In the genomic region with DNA sequence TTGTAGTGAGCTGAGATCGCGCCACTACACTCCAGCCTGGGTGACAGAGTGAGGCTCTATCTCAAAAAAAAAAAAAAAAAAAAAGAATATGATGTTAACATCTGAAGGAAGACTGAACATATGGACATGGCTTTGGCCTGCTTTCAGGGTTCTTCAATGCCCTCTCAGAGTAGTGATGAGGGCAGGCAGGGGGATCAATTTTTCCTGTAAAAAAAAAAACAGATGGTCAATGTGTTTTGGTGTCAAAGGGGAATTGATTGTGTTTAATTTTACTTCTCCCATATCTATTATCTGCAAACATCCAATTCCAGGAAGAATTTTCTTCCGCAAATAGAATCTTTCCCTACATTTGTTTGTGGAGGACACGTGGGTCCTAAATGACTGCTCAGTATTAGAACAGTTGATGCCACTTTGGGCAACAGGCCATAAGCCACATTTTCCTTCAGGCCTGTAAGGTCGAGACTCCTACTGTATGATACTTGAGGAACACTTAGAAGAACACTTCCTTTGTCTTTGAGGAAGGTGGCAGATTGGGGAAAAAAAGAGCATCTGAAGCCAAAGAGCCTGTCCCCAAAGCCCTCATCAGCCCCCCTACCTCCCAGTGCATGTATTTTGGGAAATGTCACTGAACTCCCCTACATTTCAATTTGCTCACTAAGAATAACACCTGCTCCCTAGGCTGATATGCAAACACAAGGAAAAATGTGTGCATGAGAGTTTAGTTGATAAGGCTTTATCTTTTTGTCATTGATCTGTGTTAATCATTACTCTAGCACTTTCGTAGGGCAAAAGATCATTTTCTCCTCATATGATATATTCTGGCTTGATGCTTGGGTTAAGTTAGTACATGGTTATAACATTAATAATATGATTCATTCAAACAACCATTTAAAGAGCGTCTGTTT, we compare ENCODE assay signal across 19 cellular contexts. TPM values are rescaled to one million over a fixed set of nuclear protein-coding genes. Genes with fewer than 3 reads are reported as not detected.
A peak's percentile ranks its signal among the peaks of the same experiment; 100 is the strongest.
DNase-seq lines count a peak whose midpoint lies in the region; ATAC-seq and TF ChIP-seq lines count a peak whose summit lies in the region.
"Had no signal": no experiment of that assay in that cellular context is flagged by ENCODE, and none has a peak within 500 bp of the region (broad histone marks: within the 10 kb centered on the region; RNA-seq: fewer than 3 reads in every experiment).

No MANE protein-coding gene starts in this region.

- 31% methylated on average over 7 of the region's 7 CpGs for WGBS in right lobe of liver (ENCODE audit: insufficient coverage, low coverage, low lambda C conversion rate, missing lambda C conversion rate)

- no peak for TF ChIP-seq POLR2A in right lobe of liver (IDR thresholded peaks at IDR 0.05)

- peaks cover 16 to 22% of the 10 kb centered on the region in 2 donors for H3K36me3 ChIP-seq in duodenal mucosa (ENCODE audit: control insufficient read depth in 1 of 2, insufficient read depth in 2 of 2, low read length in 2 of 2)
- no peaks in the 10 kb centered on the region for H3K36me3 ChIP-seq in right lobe of liver
- H3K36me3 ChIP-seq: SJSA1 had no signal

- no peak overlapping the region for H3K27ac ChIP-seq in duodenal mucosa (ENCODE audit: low read depth, low read length)
- H3K27ac ChIP-seq in right lobe of liver: peak overlapping the region; percentile 45 to 55 (median 45)
- H3K27ac ChIP-seq: 22Rv1, GM23248, SJSA1 had no signal

- H3K9me3 ChIP-seq in duodenal mucosa (ENCODE audit: control insufficient read depth in 1 of 2, low read length in 2 of 2): no peaks in the 10 kb centered on the region
- no peaks in the 10 kb centered on the region for H3K9me3 ChIP-seq in right lobe of liver
- H3K9me3 ChIP-seq: Peyer's patch, SJSA1 had no signal

- intact Hi-C loops in right lobe of liver (cut with DNase I): no loop called here

- H3K4me3 ChIP-seq in duodenal mucosa (ENCODE audit: low read depth in 1 of 2, low read length in 2 of 2): peak overlapping the region; percentile 10 to 38
- H3K4me3 ChIP-seq in right lobe of liver: no peak overlapping the region
- H3K4me3 ChIP-seq: GM23248, Peyer's patch, SJSA1 had no signal

- DNase-seq in DMS79 treated with DMSO at 0.1 percent for 48 hours (lab: John Stamatoyannopoulos, UW) (peak; percentile 3), DMS79 (lab: John Stamatoyannopoulos, UW) (no peak), right lobe of liver (peak in 1 of 3 donors; percentile 20), NCI-H2107 treated with DMSO at 0.1 percent for 48 hours (lab: John Stamatoyannopoulos, UW; ENCODE audit: unreplicated experiment) (no peak), NCI-H446 treated with DMSO at 0.1 percent for 48 hours (lab: John Stamatoyannopoulos, UW) (no peak), putamen (ENCODE audit: low spot score) (no peak), middle frontal gyrus (ENCODE audit: extremely low spot score, low spot score) (no peak)
- DNase-seq: AML-193; GF-D8; GM23248; NCI-H1694 treated with DMSO at 0.1 percent for 48 hours; NCI-H2107; NCI-H748 treated with DMSO at 0.1 percent for 48 hours; NK-92 treated with Interleukin-12 subunit alpha and Interleukin-12 subunit beta, amount 100 ng/mL, for 24 hours; Peyer's patch had no signal

- H3K27me3 ChIP-seq in duodenal mucosa (ENCODE audit: control insufficient read depth in 1 of 2, insufficient read depth in 2 of 2, low read length in 2 of 2): no peaks in the 10 kb centered on the region
- no peaks in the 10 kb centered on the region for H3K27me3 ChIP-seq in right lobe of liver
- H3K27me3 ChIP-seq: Peyer's patch, SJSA1 had no signal

- peak; percentile 70 to 87 (median 78) for ATAC-seq in right lobe of liver
- ATAC-seq: HCT116 had no signal

- no peak overlapping the region for H3K9ac ChIP-seq in duodenal mucosa (ENCODE audit: low read depth in 1 of 2, low read length in 2 of 2)
- H3K9ac ChIP-seq: GM23248 had no signal

- H3K4me1 ChIP-seq in duodenal mucosa (ENCODE audit: control insufficient read depth in 1 of 2, insufficient read depth in 2 of 2, low read length in 2 of 2) (peaks cover 26 to 39% of the 10 kb centered on the region in 2 donors), right lobe of liver (peaks cover 0 to 30% (median 9%) of the 10 kb centered on the region in 4 donors)
- H3K4me1 ChIP-seq: SJSA1 had no signal

- no peak for TF ChIP-seq CTCF in right lobe of liver (IDR thresholded peaks at IDR 0.05)

RNA-seq across cellular contexts. Expression of gene MGAM2, which starts 28.3 kb away (rescaled TPM):
- 1 to 10 TPM in 1 of 6 experiments, under 1 TPM in 5; 0.09 to 4.4 (median 0.25) TPM for total RNA-seq in right lobe of liver
- total RNA-seq: GM23248, SJSA1 had no signal

Comparison
In these comparisons a context has a peak if more than half of its experiments do, and no peak if none do; other contexts are left out.
1. H3K4me3 ChIP-seq: peak in duodenal mucosa (2 of 2); none in right lobe of liver (0 of 3).